ENCODE assay signal across 1 cellular context in the genomic region with DNA sequence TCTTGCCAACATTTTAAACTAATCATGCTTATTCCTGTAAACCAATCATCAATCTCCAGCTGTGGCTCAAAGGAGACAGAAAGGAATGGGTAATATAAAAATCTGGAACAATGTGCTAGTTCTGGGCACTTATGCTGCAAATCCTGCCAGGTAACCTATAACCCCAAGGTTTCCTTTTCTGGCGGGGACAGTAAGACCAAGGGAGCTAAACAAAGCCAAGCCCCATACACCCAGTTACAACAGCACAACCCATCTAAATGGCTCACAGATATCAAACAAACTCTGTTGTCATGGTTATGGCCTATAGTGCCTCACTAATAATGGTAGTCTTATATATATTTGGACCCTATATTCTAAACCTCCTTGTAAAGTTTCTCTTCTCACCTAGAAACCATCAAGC.
TF ChIP-seq lines count a peak whose summit lies in the region.

No MANE protein-coding gene starts in this region.

TF ChIP-seq in endothelial cell of umbilical vein, 7 proteins besides CTCF, POLR2A, EP300 and RAD21:
- TF ChIP-seq POLR2AphosphoS5 (IDR thresholded peaks at IDR 0.05; ENCODE audit: insufficient read depth, low read depth, low read length) = no peak
- TF ChIP-seq, protein P1, sequence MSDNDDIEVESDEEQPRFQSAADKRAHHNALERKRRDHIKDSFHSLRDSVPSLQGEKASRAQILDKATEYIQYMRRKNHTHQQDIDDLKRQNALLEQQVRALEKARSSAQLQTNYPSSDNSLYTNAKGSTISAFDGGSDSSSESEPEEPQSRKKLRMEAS (IDR thresholded peaks at IDR 0.05; ENCODE audit: insufficient read depth, insufficient read length) = no peak
- no peak for TF ChIP-seq FOS (IDR thresholded peaks at IDR 0.05; ENCODE audit: borderline replicate concordance, insufficient read depth, low read length)
- TF ChIP-seq JUN (IDR thresholded peaks at IDR 0.05; ENCODE audit: borderline replicate concordance, insufficient read depth, insufficient read length, low read depth) = no peak
- no peak for TF ChIP-seq MYC (IDR thresholded peaks at IDR 0.05; ENCODE audit: low read depth, low read length)
- TF ChIP-seq GATA2 (IDR thresholded peaks at IDR 0.05; ENCODE audit: insufficient read depth, insufficient read length, low read depth, low read length) = no peak
- TF ChIP-seq EZH2 (IDR thresholded peaks at IDR 0.05; ENCODE audit: borderline replicate concordance, low read depth, low read length, severe bottlenecking) = no peak
TF ChIP-seq in endothelial cell of umbilical vein: peak in this region for 0.
